ENCODE assay signal across 12 cellular contexts in the genomic region with DNA sequence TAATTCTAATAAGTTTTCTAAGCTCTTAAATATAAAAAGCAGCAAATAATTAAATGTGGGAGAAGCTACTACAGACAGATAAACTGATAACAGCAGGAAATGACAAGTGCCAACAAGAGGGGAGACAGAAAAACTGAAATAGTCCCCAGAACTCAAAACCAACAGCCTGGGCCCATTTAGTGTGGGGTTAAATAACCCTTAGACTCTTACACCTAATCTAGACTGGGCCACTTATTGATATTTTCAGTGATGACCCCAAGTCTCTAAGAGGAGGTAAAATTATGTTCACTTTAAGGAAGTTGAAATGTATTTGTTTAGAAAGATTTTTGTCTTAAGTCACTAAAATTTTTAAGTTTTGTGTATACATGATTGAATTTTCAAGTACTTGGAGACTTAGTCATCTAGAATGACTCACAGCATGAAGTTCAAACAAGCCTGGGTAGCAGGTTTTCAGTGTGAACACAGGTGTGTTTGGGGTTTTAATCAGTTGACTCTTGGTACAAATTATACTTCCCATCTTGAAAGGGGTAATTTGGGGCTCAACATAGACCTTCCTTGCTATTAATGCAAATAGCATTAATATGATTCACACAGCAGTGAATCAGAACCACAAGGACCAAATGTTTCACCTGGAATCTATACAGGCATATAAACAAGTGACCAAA. TPM values are rescaled to one million over a fixed set of nuclear protein-coding genes. Genes with fewer than 3 reads are reported as not detected.
DNase-seq lines count a peak whose midpoint lies in the region; TF ChIP-seq lines count a peak whose summit lies in the region.
"Had no signal": no experiment of that assay in that cellular context is flagged by ENCODE, and none has a peak within 500 bp of the region (broad histone marks: within the 10 kb centered on the region; RNA-seq: fewer than 3 reads in every experiment).

No MANE protein-coding gene starts in this region.

- no peak overlapping the region for H2AFZ ChIP-seq in hepatocyte

- peak overlapping the region; percentile 29 for H3K27ac ChIP-seq in hepatocyte
- H3K27ac ChIP-seq in colonic mucosa: no peak overlapping the region
- H3K27ac ChIP-seq in endodermal cell (ENCODE audit: low read depth, low read length): no peak overlapping the region
- no peak overlapping the region for H3K27ac ChIP-seq in stomach

- H3K36me3 Mint-ChIP-seq in endodermal cell (ENCODE audit: low read depth): peaks cover 12% of the 10 kb centered on the region
- H3K36me3 Mint-ChIP-seq: activated naive CD4-positive, alpha-beta T cell treated with anti-CD3 and anti-CD28 coated beads, Interleukin-2, amount 50 U/mL, for 72 hours; stimulated activated memory B cell treated with anti-CD40 and anti-IgM and Interleukin-4, amounts not matched to agents 10 μg/mL and 1 μg/mL and 100 μg/mL, for 72 hours had no signal

- H3K9ac ChIP-seq in colonic mucosa (ENCODE audit: low read depth in 2 of 2, low read length in 2 of 2) (no peak overlapping the region), endodermal cell (ENCODE audit: extremely low read depth, low read length, poor library complexity, severe bottlenecking) (no peak overlapping the region)

- H3K9me2 ChIP-seq in hepatocyte (replicated peaks; ENCODE audit: insufficient read depth): no peaks in the 10 kb centered on the region

- H3K27me3 ChIP-seq in hepatocyte: no peaks in the 10 kb centered on the region
- no peaks in the 10 kb centered on the region for H3K27me3 ChIP-seq in colonic mucosa
- no peaks in the 10 kb centered on the region for H3K27me3 ChIP-seq in endodermal cell (ENCODE audit: control insufficient read depth, insufficient read depth, low read length, poor library complexity, severe bottlenecking)
- H3K27me3 ChIP-seq in stomach: peaks cover 0 to 9% (median 0%) of the 10 kb centered on the region in 3 donors

- TF ChIP-seq EP300 in stomach (IDR thresholded peaks at IDR 0.05): no peak

- H3K9me3 ChIP-seq in hepatocyte (ENCODE audit: low read depth) (no peaks in the 10 kb centered on the region), colonic mucosa (no peaks in the 10 kb centered on the region), endodermal cell (ENCODE audit: control insufficient read depth, low read length) (peaks cover 64% of the 10 kb centered on the region), stomach (peaks cover 0 to 12% (median 3%) of the 10 kb centered on the region in 4 donors)

- H3K79me2 ChIP-seq in hepatocyte: no peaks in the 10 kb centered on the region

- no peak overlapping the region for H3K27ac Mint-ChIP-seq in endodermal cell
- H3K27ac Mint-ChIP-seq: activated naive CD4-positive, alpha-beta T cell treated with anti-CD3 and anti-CD28 coated beads, Interleukin-2, amount 50 U/mL, for 72 hours; stimulated activated memory B cell treated with anti-CD40 and anti-IgM and Interleukin-4, amounts not matched to agents 10 μg/mL and 1 μg/mL and 100 μg/mL, for 72 hours had no signal

- no peak overlapping the region for H3K4me3 ChIP-seq in hepatocyte
- no peak overlapping the region for H3K4me3 ChIP-seq in colonic mucosa
- H3K4me3 ChIP-seq in endodermal cell (ENCODE audit: low read length): no peak overlapping the region
- H3K4me3 ChIP-seq in stomach: no peak overlapping the region

- no peaks in the 10 kb centered on the region for H4K20me1 ChIP-seq in hepatocyte (ENCODE audit: insufficient read depth, poor library complexity, severe bottlenecking)

- H3K4me3 Mint-ChIP-seq in endodermal cell: no peak overlapping the region
- H3K4me3 Mint-ChIP-seq: stimulated activated memory B cell treated with anti-CD40 and anti-IgM and Interleukin-4, amounts not matched to agents 10 μg/mL and 1 μg/mL and 100 μg/mL, for 72 hours had no signal

- peak; percentile 20 for DNase-seq in Caki2 (ENCODE audit: low read depth)
- peak; percentile 15 for DNase-seq in HS-27A (ENCODE audit: low read depth)
- DNase-seq in SW480 (ENCODE audit: low spot score): peak; percentile 60
- DNase-seq in hepatocyte (ENCODE audit: low spot score): no peak
- no peak for DNase-seq in colonic mucosa
- no peak for DNase-seq in mucosa of gallbladder (ENCODE audit: low spot score)
- no peak for DNase-seq in endodermal cell
- DNase-seq in stomach: no peak
- DNase-seq: NCI-H1436; stimulated activated CD4-positive, alpha-beta T cell treated with anti-CD3 and anti-CD28 coated beads, Interleukin-1b, Interleukin-23, amount 100 ng/mL, for 48 hours had no signal

- TF ChIP-seq CTCF in hepatocyte (IDR thresholded peaks at IDR 0.05; ENCODE audit: poor library complexity): no peak
- TF ChIP-seq CTCF in colonic mucosa (IDR thresholded peaks at IDR 0.05): no peak
- TF ChIP-seq CTCF in endodermal cell (conservative IDR thresholded peaks at IDR 0.05): no peak
- no peak for TF ChIP-seq CTCF in stomach (IDR thresholded peaks at IDR 0.05)

- no peak overlapping the region for H3K4me2 ChIP-seq in hepatocyte

- H3K36me3 ChIP-seq in hepatocyte (replicated peaks; ENCODE audit: insufficient read depth, low read depth): no peaks in the 10 kb centered on the region
- no peaks in the 10 kb centered on the region for H3K36me3 ChIP-seq in colonic mucosa
- no peaks in the 10 kb centered on the region for H3K36me3 ChIP-seq in endodermal cell (ENCODE audit: control insufficient read depth, insufficient read depth, low read length)
- H3K36me3 ChIP-seq in stomach: no peaks in the 10 kb centered on the region

- H3K4me1 Mint-ChIP-seq in endodermal cell: no peaks in the 10 kb centered on the region
- H3K4me1 Mint-ChIP-seq: stimulated activated memory B cell treated with anti-CD40 and anti-IgM and Interleukin-4, amounts not matched to agents 10 μg/mL and 1 μg/mL and 100 μg/mL, for 72 hours had no signal

- peaks cover 46% of the 10 kb centered on the region for H3K27me3 Mint-ChIP-seq in endodermal cell (ENCODE audit: insufficient read depth)

- peaks cover 49% of the 10 kb centered on the region for H3K9me3 Mint-ChIP-seq in endodermal cell

- in situ Hi-C loops in Caki2 (cut with HindIII; ENCODE audit: low pct_unique_long_range_greater_than_20kb, low sequenced_read_pairs): no loop called here

- intact Hi-C loops in colonic mucosa (cut with DNase I): no loop called here
- intact Hi-C loops in stomach (cut with DNase I; ENCODE audit: low total_unique reads): no loop called here

- no peak for TF ChIP-seq POLR2A in stomach (IDR thresholded peaks at IDR 0.05)

- H3K4me1 ChIP-seq in hepatocyte (ENCODE audit: insufficient read depth) (no peaks in the 10 kb centered on the region), colonic mucosa (no peaks in the 10 kb centered on the region), endodermal cell (ENCODE audit: control insufficient read depth, insufficient read depth, low read length) (no peaks in the 10 kb centered on the region), stomach (peaks cover 0 to 16% (median 0%) of the 10 kb centered on the region in 4 donors)

RNA-seq across cellular contexts. Expression of a gene that starts 54.9 kb away (rescaled TPM):
- total RNA-seq in Caki2 (2014; rRNA removed; shearing (Covaris generic); ENCODE audit: low replicate concordance): 0.07 TPM in 1 of 2 replicates, not detected in the other
- total RNA-seq in hepatocyte: 0.92 and 1.1 TPM in 2 replicates
- polyA plus RNA-seq in hepatocyte: 0.63 and 1.1 TPM in 2 replicates
- under 1 TPM; 0.05 to 0.32 TPM for total RNA-seq in colonic mucosa
- 0.23 TPM for total RNA-seq in mucosa of gallbladder
- 10 to 100 TPM in 1 of 2 donors, 1 to 10 TPM in 1; 5.2 to 10.9 TPM for total RNA-seq in endodermal cell
- polyA plus RNA-seq in endodermal cell (2013, experiment 1 of 2): 1.2 TPM
- polyA plus RNA-seq in endodermal cell (2013, experiment 2 of 2): 1.1 TPM
- under 1 TPM in 1 of 5 donors, not detected in 4; 0.37 TPM for total RNA-seq in stomach
- polyA plus RNA-seq in stomach: under 1 TPM in 1 of 3 donors, not detected in 2; 0.05 TPM

Comparison
In these comparisons a context has a peak if more than half of its experiments do, and no peak if none do; other contexts are left out.
1. DNase-seq: peak in Caki2 (single experiment), HS-27A (single experiment) and SW480 (single experiment); none in hepatocyte (single experiment), colonic mucosa (single experiment), mucosa of gallbladder (single experiment), endodermal cell (single experiment) and stomach (single experiment).